12 cellular contexts compared by ENCODE assay signal in the genomic region with DNA sequence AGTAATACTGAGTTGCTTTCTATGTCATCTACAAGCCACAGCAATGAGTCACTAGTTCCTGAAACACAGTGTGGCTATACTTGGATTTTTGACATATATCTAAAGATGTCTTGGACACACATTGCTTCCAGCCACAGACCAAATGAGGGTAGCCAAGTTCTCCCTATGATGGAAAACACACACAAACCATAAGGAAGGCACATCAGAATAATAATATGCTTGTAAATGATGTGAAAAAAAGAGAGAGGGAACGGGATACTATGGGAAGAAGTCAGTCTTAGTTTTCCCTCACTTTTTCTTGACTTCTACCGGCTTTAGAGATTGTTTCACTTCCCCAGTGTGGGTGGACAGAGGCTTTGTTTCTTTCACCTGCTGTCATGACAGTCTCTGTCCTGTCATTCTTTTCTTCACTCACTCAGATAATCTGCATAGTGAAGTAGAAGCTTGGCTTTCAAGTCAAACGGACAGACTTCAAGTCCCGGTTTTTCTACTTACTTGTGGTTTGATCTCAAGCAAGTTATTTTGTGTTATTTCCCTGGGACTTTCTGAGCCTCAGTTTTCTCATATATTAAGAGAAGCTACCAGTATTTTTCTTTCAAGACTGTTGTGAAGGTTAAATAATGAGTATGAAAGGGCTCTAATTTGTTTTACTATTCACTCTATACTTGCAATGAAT. TPM values are rescaled to one million over a fixed set of nuclear protein-coding genes. Genes with fewer than 3 reads are reported as not detected.
DNase-seq lines count a peak whose midpoint lies in the region; ATAC-seq, FAIRE-seq and TF ChIP-seq lines count a peak whose summit lies in the region.
"Had no signal": no experiment of that assay in that cellular context is flagged by ENCODE, and none has a peak within 500 bp of the region (broad histone marks: within the 10 kb centered on the region; RNA-seq: fewer than 3 reads in every experiment).

No MANE protein-coding gene starts in this region.

- H3K4me2 ChIP-seq in OCI-LY3 (ENCODE audit: low read length): peak overlapping the region; percentile 54

- no peaks in the 10 kb centered on the region for H3K27me3 ChIP-seq in OCI-LY3 (ENCODE audit: low read depth, low read length)
- H3K27me3 ChIP-seq: tibial nerve had no signal

- H3K27ac Mint-ChIP-seq in natural killer cell treated with Interleukin-12 subunit alpha and Interleukin-12 subunit beta and Interleukin-15 and Interleukin-18, amount 100 ng/mL, for 72 hours: peak overlapping the region; percentile 39 to 71
- no peak overlapping the region for H3K27ac Mint-ChIP-seq in natural killer cell
- peak overlapping the region; percentile 85 to 96 for H3K27ac Mint-ChIP-seq in stimulated activated naive CD8-positive, alpha-beta T cell treated with anti-CD3 and anti-CD28 coated beads, Interleukin-15, amount 100 ng/mL, for 72 hours

- H4K20me1 ChIP-seq in OCI-LY3 (ENCODE audit: insufficient read depth, low read length): no peaks in the 10 kb centered on the region
- H4K20me1 ChIP-seq: BLaER1 treated with 17β-estradiol and CSF1 and Interleukin-3, amounts not matched to agents 10 nM and 100 nM had no signal

- H3K36me3 ChIP-seq in OCI-LY3 (replicated peaks; ENCODE audit: low read depth, low read length) (no peaks in the 10 kb centered on the region), kidney (ENCODE audit: control insufficient read depth in 1 of 2, insufficient read depth in 2 of 2, low read length in 2 of 2) (no peaks in the 10 kb centered on the region)
- H3K36me3 ChIP-seq: BLaER1 treated with 17β-estradiol and CSF1 and Interleukin-3, amounts not matched to agents 10 nM and 100 nM; gastrocnemius medialis; tibial nerve had no signal

- no peak for DNase-seq in natural killer cell treated with Interleukin-12 subunit alpha and Interleukin-12 subunit beta and Interleukin-15 and Interleukin-18, amount 100 ng/mL, for 72 hours (ENCODE audit: low spot score)
- DNase-seq in natural killer cell (no peak), kidney (no peak), DMS114 treated with DMSO at 0.1 percent for 48 hours (lab: John Stamatoyannopoulos, UW; ENCODE audit: unreplicated experiment) (no peak), NCI-H2107 treated with DMSO at 0.1 percent for 48 hours (lab: John Stamatoyannopoulos, UW; ENCODE audit: unreplicated experiment) (no peak)
- peak in 1 of 2 donors; percentile 33 for DNase-seq in stimulated activated naive CD8-positive, alpha-beta T cell treated with anti-CD3 and anti-CD28 coated beads, Interleukin-15, amount 100 ng/mL, for 72 hours
- DNase-seq: gastrocnemius medialis had no signal

- H3K36me3 Mint-ChIP-seq in natural killer cell treated with Interleukin-12 subunit alpha and Interleukin-12 subunit beta and Interleukin-15 and Interleukin-18, amount 100 ng/mL, for 72 hours: peaks cover 22% of the 10 kb centered on the region
- no peaks in the 10 kb centered on the region for H3K36me3 Mint-ChIP-seq in natural killer cell

- H3K79me2 ChIP-seq in OCI-LY3 (ENCODE audit: low read length): no peaks in the 10 kb centered on the region

- H3K27me3 Mint-ChIP-seq in natural killer cell treated with Interleukin-12 subunit alpha and Interleukin-12 subunit beta and Interleukin-15 and Interleukin-18, amount 100 ng/mL, for 72 hours: peaks cover 0 to 21% of the 10 kb centered on the region in 2 donors
- peaks cover 0 to 6% of the 10 kb centered on the region in 2 donors for H3K27me3 Mint-ChIP-seq in natural killer cell (ENCODE audit: low read depth in 2 of 2)
- H3K27me3 Mint-ChIP-seq in stimulated activated naive CD8-positive, alpha-beta T cell treated with anti-CD3 and anti-CD28 coated beads, Interleukin-15, amount 100 ng/mL, for 72 hours: no peaks in the 10 kb centered on the region

- TF ChIP-seq CTCF in natural killer cell (IDR thresholded peaks at IDR 0.05): no peak
- TF ChIP-seq CTCF in OCI-LY3 (IDR thresholded peaks at IDR 0.05; ENCODE audit: low read depth, low read length): no peak
- no peak for TF ChIP-seq CTCF in kidney (IDR thresholded peaks at IDR 0.05; ENCODE audit: borderline replicate concordance, extremely low read depth, insufficient read depth)

- no peak overlapping the region for H3K9ac ChIP-seq in OCI-LY3 (ENCODE audit: low read length)
- H3K9ac ChIP-seq in kidney (ENCODE audit: low read length in 2 of 2): no peak overlapping the region
- H3K9ac ChIP-seq: BLaER1 treated with 17β-estradiol and CSF1 and Interleukin-3, amounts not matched to agents 10 nM and 100 nM had no signal

- H3K4me3 Mint-ChIP-seq in natural killer cell treated with Interleukin-12 subunit alpha and Interleukin-12 subunit beta and Interleukin-15 and Interleukin-18, amount 100 ng/mL, for 72 hours: peak overlapping the region; percentile 71
- no peak overlapping the region for H3K4me3 Mint-ChIP-seq in natural killer cell
- H3K4me3 Mint-ChIP-seq in stimulated activated naive CD8-positive, alpha-beta T cell treated with anti-CD3 and anti-CD28 coated beads, Interleukin-15, amount 100 ng/mL, for 72 hours: peak overlapping the region; percentile 59 to 70

- no peak overlapping the region for H3K27ac ChIP-seq in OCI-LY3 (ENCODE audit: low read length)
- no peak overlapping the region for H3K27ac ChIP-seq in kidney (ENCODE audit: low read depth in 2 of 2, low read length in 2 of 2)
- H3K27ac ChIP-seq: BLaER1 treated with 17β-estradiol and CSF1 and Interleukin-3, amounts not matched to agents 10 nM and 100 nM; gastrocnemius medialis; tibial nerve had no signal

- FAIRE-seq in kidney (lab: Jason Lieb, UNC): no peak
- FAIRE-seq: K562 had no signal

- intact Hi-C loops in natural killer cell (cut with micrococcal nuclease): no loop called here
- intact Hi-C loops in kidney (cut with DNase I): no loop called here

- H3K4me1 Mint-ChIP-seq in natural killer cell treated with Interleukin-12 subunit alpha and Interleukin-12 subunit beta and Interleukin-15 and Interleukin-18, amount 100 ng/mL, for 72 hours (ENCODE audit: low read depth in 2 of 2): peaks cover 8 to 15% of the 10 kb centered on the region in 2 donors
- H3K4me1 Mint-ChIP-seq in natural killer cell: peaks cover 0 to 7% of the 10 kb centered on the region in 2 donors
- H3K4me1 Mint-ChIP-seq in stimulated activated naive CD8-positive, alpha-beta T cell treated with anti-CD3 and anti-CD28 coated beads, Interleukin-15, amount 100 ng/mL, for 72 hours: peaks cover 22% of the 10 kb centered on the region

- H2AFZ ChIP-seq in OCI-LY3 (ENCODE audit: low read depth, low read length): no peak overlapping the region

- peaks cover 13% of the 10 kb centered on the region for H3K4me1 ChIP-seq in OCI-LY3 (ENCODE audit: low read length)
- no peaks in the 10 kb centered on the region for H3K4me1 ChIP-seq in kidney (ENCODE audit: control insufficient read depth in 1 of 2, insufficient read depth in 1 of 2, low read depth in 1 of 2, low read length in 2 of 2)
- H3K4me1 ChIP-seq: gastrocnemius medialis, tibial nerve had no signal

- ATAC-seq in natural killer cell treated with Interleukin-12 subunit alpha and Interleukin-12 subunit beta and Interleukin-15 and Interleukin-18, amount 100 ng/mL, for 72 hours: peak; percentile 46 to 59
- ATAC-seq in natural killer cell (no peak), HG02870 (IDR thresholded peaks at IDR 0.05; ENCODE audit: unreplicated experiment) (peak; percentile 98)
- peak; percentile 98 for ATAC-seq in stimulated activated naive CD8-positive, alpha-beta T cell treated with anti-CD3 and anti-CD28 coated beads, Interleukin-15, amount 100 ng/mL, for 72 hours
- ATAC-seq: gastrocnemius medialis, K562 had no signal

- H3K9me3 ChIP-seq in OCI-LY3 (ENCODE audit: insufficient read depth, low read length) (no peaks in the 10 kb centered on the region), kidney (ENCODE audit: control insufficient read depth in 1 of 2, low read length in 2 of 2) (no peaks in the 10 kb centered on the region)
- H3K9me3 ChIP-seq: BLaER1 treated with 17β-estradiol and CSF1 and Interleukin-3, amounts not matched to agents 10 nM and 100 nM; gastrocnemius medialis; tibial nerve had no signal

- H3K9me3 Mint-ChIP-seq in natural killer cell treated with Interleukin-12 subunit alpha and Interleukin-12 subunit beta and Interleukin-15 and Interleukin-18, amount 100 ng/mL, for 72 hours: peaks cover 7% of the 10 kb centered on the region
- no peaks in the 10 kb centered on the region for H3K9me3 Mint-ChIP-seq in natural killer cell
- peaks cover 4 to 13% of the 10 kb centered on the region in 2 donors for H3K9me3 Mint-ChIP-seq in stimulated activated naive CD8-positive, alpha-beta T cell treated with anti-CD3 and anti-CD28 coated beads, Interleukin-15, amount 100 ng/mL, for 72 hours

- H3K4me3 ChIP-seq in OCI-LY3 (ENCODE audit: low read length) (no peak overlapping the region), kidney (ENCODE audit: low read length in 2 of 2) (no peak overlapping the region)
- H3K4me3 ChIP-seq: BLaER1 treated with 17β-estradiol and CSF1 and Interleukin-3, amounts not matched to agents 10 nM and 100 nM; gastrocnemius medialis; K562; tibial nerve had no signal

RNA-seq across cellular contexts. Expression of a gene that starts 34.7 kb away (rescaled TPM):
- total RNA-seq in natural killer cell treated with Interleukin-12 subunit alpha and Interleukin-12 subunit beta and Interleukin-15 and Interleukin-18, amount 100 ng/mL, for 72 hours: 10 to 100 TPM; 10.1 to 10.4 TPM
- total RNA-seq in natural killer cell (10 to 100 TPM; 17.4 to 21.5 (median 19.7) TPM), kidney (1.9 TPM)
- not detected for polyA plus RNA-seq in kidney (ENCODE audit: insufficient read depth, low read depth, low replicate concordance)
- polyA plus RNA-seq: K562 had no signal

Comparison
In these comparisons a context has a peak if more than half of its experiments do, and no peak if none do; other contexts are left out.
1. ATAC-seq: peak in natural killer cell treated with Interleukin-12 subunit alpha and Interleukin-12 subunit beta and Interleukin-15 and Interleukin-18, amount 100 ng/mL, for 72 hours (2 of 2), HG02870 (single experiment) and stimulated activated naive CD8-positive, alpha-beta T cell treated with anti-CD3 and anti-CD28 coated beads, Interleukin-15, amount 100 ng/mL, for 72 hours (single experiment); none in natural killer cell (0 of 3).
2. H3K27ac Mint-ChIP-seq: peak in natural killer cell treated with Interleukin-12 subunit alpha and Interleukin-12 subunit beta and Interleukin-15 and Interleukin-18, amount 100 ng/mL, for 72 hours (2 of 2) and stimulated activated naive CD8-positive, alpha-beta T cell treated with anti-CD3 and anti-CD28 coated beads, Interleukin-15, amount 100 ng/mL, for 72 hours (2 of 2); none in natural killer cell (0 of 2).